Comparison of ENCODE assay signal across 13 cellular contexts in genomic region chrX:42585842-42586621, GRCh38.
"Had no signal": no experiment of that assay in that cellular context is flagged by ENCODE, and none has a peak within 500 bp of the region (broad histone marks: within the 10 kb centered on the region; RNA-seq: fewer than 3 reads in every experiment).

No MANE protein-coding gene starts in this region.

- H3K27ac Mint-ChIP-seq: activated naive CD4-positive, alpha-beta T cell treated with anti-CD3 and anti-CD28 coated beads, Interleukin-2, amount 50 U/mL, for 24 hours; brain; type B pancreatic cell had no signal

- H3K27me3 Mint-ChIP-seq: activated naive CD4-positive, alpha-beta T cell treated with anti-CD3 and anti-CD28 coated beads, Interleukin-2, amount 50 U/mL, for 24 hours; type B pancreatic cell had no signal

- H3K27ac ChIP-seq: esophagus squamous epithelium, suprapubic skin had no signal

- H3K36me3 Mint-ChIP-seq: type B pancreatic cell had no signal

- H3K9me3 ChIP-seq: esophagus squamous epithelium, mucosa of descending colon, suprapubic skin had no signal

- H3K4me1 Mint-ChIP-seq: brain had no signal

- H3K36me3 ChIP-seq: esophagus squamous epithelium, suprapubic skin had no signal

- DNase-seq: activated effector memory CD4-positive, alpha-beta T cell treated with Interleukin-2 at 50 U/mL for 16 hours; amygdala; esophagus squamous epithelium; foreskin fibroblast; left colon; mucosa of descending colon; natural killer cell; right cardiac atrium; small intestine had no signal

- H3K4me3 Mint-ChIP-seq: activated naive CD4-positive, alpha-beta T cell treated with anti-CD3 and anti-CD28 coated beads, Interleukin-2, amount 50 U/mL, for 24 hours; brain; type B pancreatic cell had no signal

- H3K9me3 Mint-ChIP-seq: activated naive CD4-positive, alpha-beta T cell treated with anti-CD3 and anti-CD28 coated beads, Interleukin-2, amount 50 U/mL, for 24 hours; natural killer cell had no signal

- H3K4me1 ChIP-seq: esophagus squamous epithelium, suprapubic skin had no signal

- H3K27me3 ChIP-seq: suprapubic skin had no signal

- H3K4me3 ChIP-seq: esophagus squamous epithelium, mucosa of descending colon, suprapubic skin had no signal

- ATAC-seq: left colon, mucosa of descending colon, right cardiac atrium had no signal
